In genomic region chr2:12069139-12069538, GRCh38 we compare ENCODE assay signal across 30 cellular contexts.
"Had no signal": no experiment of that assay in that cellular context is flagged by ENCODE, and none has a peak within 500 bp of the region (broad histone marks: within the 10 kb centered on the region; RNA-seq: fewer than 3 reads in every experiment).

No MANE protein-coding gene starts in this region.

- H3K4me2 ChIP-seq: hepatocyte had no signal

- DNase-seq: colonic mucosa; cortex of kidney; effector CD8-positive, alpha-beta T cell; effector memory CD8-positive, alpha-beta T cell; endodermal cell; erythroblast; esophagus squamous epithelium; foreskin fibroblast; foreskin melanocyte; gastrocnemius medialis; glutamatergic neuron; heart left ventricle; hypothalamus; immature natural killer cell; islet precursor cell; kidney; kidney glomerular epithelial cell; left colon; left ventricle myocardium inferior; lower lobe of right lung; mesenchymal stem cell; mucosa of descending colon; naive B cell had no signal

- H2AFZ ChIP-seq: hepatocyte had no signal

- H3K79me2 ChIP-seq: hepatocyte had no signal

- ATAC-seq: effector memory CD8-positive, alpha-beta T cell; esophagus mucosa; gastrocnemius medialis; heart left ventricle; left colon; left lobe of liver; lower lobe of right lung; mucosa of descending colon had no signal

- H3K4me1 ChIP-seq: colonic mucosa, esophagus squamous epithelium, gastrocnemius medialis, heart left ventricle, left ventricle myocardium inferior, lower lobe of right lung had no signal

- H3K27ac Mint-ChIP-seq: dendritic cell treated with granulocyte-macrophage colony-stimulating factor and Interleukin-4, amounts not matched to agents 40 ng/mL and 50 ng/mL, for 4 days; effector memory CD8-positive, alpha-beta T cell; endodermal cell; immature natural killer cell; mesothelial cell of epicardium had no signal

- H3K36me3 Mint-ChIP-seq: mesothelial cell of epicardium, naive B cell had no signal

- H3K27ac ChIP-seq: colonic mucosa, epithelial cell of prostate, esophagus squamous epithelium, gastrocnemius medialis, heart left ventricle, hepatocyte, left ventricle myocardium inferior, lower lobe of right lung had no signal

- H3K9me3 Mint-ChIP-seq: dendritic cell treated with granulocyte-macrophage colony-stimulating factor and Interleukin-4, amounts not matched to agents 40 ng/mL and 50 ng/mL, for 4 days; endodermal cell; mesothelial cell of epicardium had no signal

- H3K36me3 ChIP-seq: colonic mucosa, esophagus squamous epithelium, gastrocnemius medialis, heart left ventricle, left ventricle myocardium inferior, lower lobe of right lung had no signal

- FAIRE-seq: endometrium, kidney had no signal

- H3K9me3 ChIP-seq: colonic mucosa, esophagus squamous epithelium, gastrocnemius medialis, heart left ventricle, lower lobe of right lung, mucosa of descending colon had no signal

- H3K4me3 ChIP-seq: colonic mucosa, esophagus squamous epithelium, gastrocnemius medialis, heart left ventricle, hepatocyte, left ventricle myocardium inferior, lower lobe of right lung, mucosa of descending colon had no signal

- H3K27me3 ChIP-seq: colonic mucosa, esophagus squamous epithelium, gastrocnemius medialis, heart left ventricle, hepatocyte had no signal
